In the genomic region with DNA sequence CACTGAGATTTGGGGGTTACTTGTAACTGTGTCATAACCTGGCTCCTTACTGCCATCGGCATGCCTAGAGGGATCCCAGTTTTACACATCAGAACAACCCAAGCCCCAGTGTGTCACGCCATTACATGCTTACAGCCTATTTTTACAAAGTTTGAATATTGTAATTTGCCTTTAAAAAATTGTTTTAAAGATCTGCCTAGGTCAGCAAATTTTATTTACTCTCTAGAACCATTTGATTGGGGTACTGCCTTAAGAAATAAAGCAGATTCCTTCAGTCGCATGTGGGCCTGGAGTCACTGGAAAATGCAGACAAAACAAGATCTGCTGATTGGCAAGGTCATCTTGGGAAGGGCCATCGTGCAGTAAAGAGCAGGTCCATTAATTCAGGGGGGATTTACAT, we compare ENCODE assay signal across 19 cellular contexts.
A peak's percentile ranks its signal among the peaks of the same experiment; 100 is the strongest.
DNase-seq lines count a peak whose midpoint lies in the region; ATAC-seq, FAIRE-seq and TF ChIP-seq lines count a peak whose summit lies in the region.
"Had no signal": no experiment of that assay in that cellular context is flagged by ENCODE, and none has a peak within 500 bp of the region (broad histone marks: within the 10 kb centered on the region; RNA-seq: fewer than 3 reads in every experiment).

No MANE protein-coding gene starts in this region.

- H4K5ac ChIP-seq in IMR-90 (ENCODE audit: low read depth, low read length) = no peak overlapping the region
- H4K5ac ChIP-seq in H1 (ENCODE audit: insufficient read length, low read depth, low read length) = no peak overlapping the region

- H3K79me1 ChIP-seq in IMR-90 (ENCODE audit: low read depth in 1 of 2, low read length in 2 of 2) (no peaks in the 10 kb centered on the region), H1 (ENCODE audit: low read depth, low read length) (no peaks in the 10 kb centered on the region)

- no peak overlapping the region for H3K14ac ChIP-seq in IMR-90 (replicated peaks; ENCODE audit: low read depth, low read length)
- H3K14ac ChIP-seq in H1 (ENCODE audit: insufficient read length) = no peak overlapping the region

- H3K9ac ChIP-seq in IMR-90 (ENCODE audit: low read depth, low read length) (no peak overlapping the region), H1 (replicated peaks in 1 of 4; ENCODE audit: extremely low read depth in 1 of 4, low read depth in 3 of 4, low read length in 3 of 4) (no peak overlapping the region)
- H3K9ac ChIP-seq: BLaER1, GM23248 had no signal

- H2BK15ac ChIP-seq in IMR-90 (ENCODE audit: low read depth, low read length) (no peak overlapping the region), H1 (ENCODE audit: low read length) (no peak overlapping the region)

- no peak for TF ChIP-seq CTCF in IMR-90 (conservative IDR thresholded peaks at IDR 0.05; ENCODE audit: low read depth, low read length)
- TF ChIP-seq CTCF in H1 (IDR thresholded peaks at IDR 0.05; ENCODE audit: control extremely low read depth in 1 of 3, insufficient read depth in 1 of 3, low read depth in 1 of 3, low read length in 3 of 3) = no peak
- no peak for TF ChIP-seq CTCF in BE2C (IDR thresholded peaks at IDR 0.05; ENCODE audit: low read depth, low read length)

- H3K56ac ChIP-seq in IMR-90 (ENCODE audit: extremely low read depth, insufficient read depth, low read length) (no peak overlapping the region), H1 (replicated peaks; ENCODE audit: insufficient read length, low read depth, low read length) (no peak overlapping the region)

- WGBS in IMR-90 (ENCODE audit: extremely low coverage in 2 of 2, insufficient read length in 1 of 2), 2 experiments = no CpG with 5 or more reads among the region's 4 CpGs
- WGBS in H1 (ENCODE audit: extremely low coverage in 1 of 2, insufficient coverage in 1 of 2, insufficient read length in 1 of 2, insufficient replicate concordance in 2 of 2, low coverage in 1 of 2, low lambda C conversion rate in 2 of 2, missing lambda C conversion rate in 1 of 2), 2 experiments = 94% methylated on average over 4 of the region's 4 CpGs; no CpG with 5 or more reads in 1 of the 2 experiments

- no peak for FAIRE-seq in H1 (lab: Jason Lieb, UNC)
- FAIRE-seq: A204.1, GM12892, GM18507, H54 had no signal

- dilution Hi-C loops in IMR-90 (cut with HindIII; ENCODE audit: low sequenced_read_pairs, unreplicated experiment) = no loop called here

- no peaks in the 10 kb centered on the region for H3K79me2 ChIP-seq in H1 (ENCODE audit: control insufficient read depth in 1 of 2, insufficient read depth in 2 of 2, low read length in 2 of 2)

- TF ChIP-seq POLR2A in IMR-90 (IDR thresholded peaks at IDR 0.05; ENCODE audit: low read depth, low read length) (no peak), H1 (IDR thresholded peaks at IDR 0.05; ENCODE audit: control extremely low read depth in 1 of 2, low read depth in 2 of 2, low read length in 2 of 2) (no peak)

- H2BK12ac ChIP-seq in H1 (ENCODE audit: low read depth, low read length) = no peak overlapping the region

- H3K23me2 ChIP-seq in H1 (ENCODE audit: low read depth, low read length) = no peaks in the 10 kb centered on the region

- BruUV-seq in IMR-90 (replicated peaks; lab: Mats Ljungman, UMichigan) = no TSS peak

- H3K36me3 ChIP-seq in IMR-90 (ENCODE audit: control insufficient read depth, insufficient read depth, low read length) (no peaks in the 10 kb centered on the region), H1 (ENCODE audit: control insufficient read depth in 2 of 4, insufficient read depth in 4 of 4, low read length in 3 of 4) (no peaks in the 10 kb centered on the region), BE2C (no peaks in the 10 kb centered on the region)
- H3K36me3 ChIP-seq: BLaER1 had no signal

- no peak overlapping the region for H3K4me3 ChIP-seq in IMR-90 (ENCODE audit: insufficient read depth, low read depth, low read length)
- no peak overlapping the region for H3K4me3 ChIP-seq in H1 (ENCODE audit: extremely low read depth in 1 of 4, insufficient read depth in 2 of 4, low read depth in 3 of 4, low read length in 4 of 4)
- H3K4me3 ChIP-seq in BE2C (ENCODE audit: low read depth, low read length) = no peak overlapping the region
- H3K4me3 ChIP-seq: BLaER1, GM23248 had no signal

- no peak for TF ChIP-seq EP300 in H1 (IDR thresholded peaks at IDR 0.05; ENCODE audit: borderline replicate concordance in 1 of 2, low read depth in 2 of 2, low read length in 2 of 2)

- H3K23ac ChIP-seq in IMR-90 (ENCODE audit: low read depth, low read length) (no peak overlapping the region), H1 (ENCODE audit: insufficient read length) (no peak overlapping the region)

- H2AFZ ChIP-seq in IMR-90 (replicated peaks; ENCODE audit: low read length, poor library complexity) = no peak overlapping the region
- no peak overlapping the region for H2AFZ ChIP-seq in H1 (ENCODE audit: low read length)
- H2AFZ ChIP-seq: GM23248 had no signal

- H4K8ac ChIP-seq in IMR-90 (ENCODE audit: low read depth in 2 of 2, low read length in 2 of 2) = no peak overlapping the region
- no peak overlapping the region for H4K8ac ChIP-seq in H1 (ENCODE audit: extremely low read depth, insufficient read depth, low read length)

- no peak overlapping the region for H2BK5ac ChIP-seq in IMR-90 (ENCODE audit: low read depth, low read length, poor library complexity, severe bottlenecking)
- no peak overlapping the region for H2BK5ac ChIP-seq in H1 (ENCODE audit: low read depth, low read length)

- H3K4ac ChIP-seq in IMR-90 (ENCODE audit: low read depth, low read length) = no peak overlapping the region
- no peak overlapping the region for H3K4ac ChIP-seq in H1 (replicated peaks; ENCODE audit: insufficient read length, low read depth, low read length)

- no peak overlapping the region for H3K27ac ChIP-seq in IMR-90 (ENCODE audit: insufficient read depth, low read length)
- H3K27ac ChIP-seq in H1 (ENCODE audit: low read depth, low read length) = no peak overlapping the region
- H3K27ac ChIP-seq: BLaER1, GM23248, HL-60 had no signal

- TF ChIP-seq RAD21 in IMR-90 (IDR thresholded peaks at IDR 0.05; ENCODE audit: low read length) (no peak), H1 (IDR thresholded peaks at IDR 0.05 in 1 of 2, conservative IDR thresholded peaks at IDR 0.05 in 1 of 2; ENCODE audit: low read depth in 2 of 2, low read length in 2 of 2) (no peak)

- H2AK5ac ChIP-seq in IMR-90 (ENCODE audit: low read depth, low read length) (no peak overlapping the region), H1 (ENCODE audit: low read depth, low read length) (no peak overlapping the region)

- H3K27me3 ChIP-seq in IMR-90 (ENCODE audit: control insufficient read depth, insufficient read depth, low read length) = no peaks in the 10 kb centered on the region
- no peaks in the 10 kb centered on the region for H3K27me3 ChIP-seq in H1 (replicated peaks in 1 of 4; ENCODE audit: control insufficient read depth in 3 of 4, extremely low read depth in 1 of 4, insufficient read depth in 3 of 4, low read length in 3 of 4)
- H3K27me3 ChIP-seq in BE2C = no peaks in the 10 kb centered on the region
- H3K27me3 ChIP-seq: BLaER1 had no signal

- no peak overlapping the region for H3K4me2 ChIP-seq in IMR-90 (ENCODE audit: low read depth, low read length)
- H3K4me2 ChIP-seq in H1 (ENCODE audit: insufficient read depth in 1 of 2, low read depth in 2 of 2, low read length in 2 of 2) = no peak overlapping the region
- H3K4me2 ChIP-seq: BLaER1 had no signal

- H4K20me1 ChIP-seq in IMR-90 (ENCODE audit: insufficient read depth, low read length) (no peaks in the 10 kb centered on the region), H1 (replicated peaks in 1 of 2; ENCODE audit: control insufficient read depth in 1 of 2, insufficient read depth in 2 of 2, low read length in 2 of 2) (no peaks in the 10 kb centered on the region)
- H4K20me1 ChIP-seq: BLaER1 had no signal

- H2AK9ac ChIP-seq in IMR-90 (replicated peaks; ENCODE audit: low read depth, low read length, poor library complexity) = no peak overlapping the region

- no peak overlapping the region for H2BK120ac ChIP-seq in IMR-90 (ENCODE audit: low read depth, low read length)
- no peak overlapping the region for H2BK120ac ChIP-seq in H1 (replicated peaks; ENCODE audit: low read depth, low read length)

- H2BK20ac ChIP-seq in IMR-90 (ENCODE audit: low read depth, low read length) (no peak overlapping the region), H1 (ENCODE audit: low read length) (no peak overlapping the region)

- CTCF ChIA-PET in IMR-90 (lab: Yijun Ruan, JAX) = no interaction called here
- CTCF ChIA-PET in H1 (lab: Charles Lee; ENCODE audit: partially characterized antibody) = interaction anchor here (1.2 kb wide), 1 partner anchor 113 kb away, joined by 3 read pairs; no protein-coding TSS in a partner anchor

- POLR2A ChIA-PET in IMR-90 (lab: Charles Lee; ENCODE audit: unreplicated experiment) = no interaction called here
- POLR2A ChIA-PET in H1 (lab: Charles Lee; ENCODE audit: partially characterized antibody) = no interaction called here

- no peak overlapping the region for H3K18ac ChIP-seq in IMR-90 (ENCODE audit: low read depth, low read length)
- no peak overlapping the region for H3K18ac ChIP-seq in H1 (ENCODE audit: extremely low read depth, low read length)

- H4K91ac ChIP-seq in IMR-90 (ENCODE audit: insufficient read depth, low read depth, low read length) (no peak overlapping the region), H1 (replicated peaks; ENCODE audit: insufficient read length, low read length) (no peak overlapping the region)

- intact Hi-C loops in IMR-90 (cut with micrococcal nuclease) = no loop called here

- H3K9me1 ChIP-seq in IMR-90 (ENCODE audit: insufficient read depth, low read length) = no peaks in the 10 kb centered on the region

- in situ Hi-C loops in IMR-90 (cut with MboI; ENCODE audit: low sequenced_read_pairs) = no loop called here

- DNase-seq in IMR-90 (no peak), NCI-H82 treated with DMSO at 0.1 percent for 48 hours (lab: John Stamatoyannopoulos, UW; ENCODE audit: unreplicated experiment) (peak; percentile 90), H1 (ENCODE audit: low read depth in 1 of 2, low spot score in 2 of 2) (no peak), BE2C (no peak)
- no peak for DNase-seq in stimulated activated CD4-positive, alpha-beta T cell treated with anti-CD3 and anti-CD28 coated beads, Interleukin-4, amount 100 ng/mL, for 1 hour
- DNase-seq: AML-193; CD4-positive, alpha-beta memory T cell; DMS153; DMS79; GDM1; GM23248; HCEC 1CT had no signal

- H3K4me1 ChIP-seq in IMR-90 (ENCODE audit: control insufficient read depth, insufficient read depth, low read length) = no peaks in the 10 kb centered on the region
- peaks cover 0 to 3% (median 0%) of the 10 kb centered on the region in 4 experiments; a peak in 1 of 7 replicates for H3K4me1 ChIP-seq in H1 (replicated peaks in 1 of 4; ENCODE audit: control insufficient read depth in 3 of 4, insufficient read depth in 4 of 4, low read length in 3 of 4)
- no peaks in the 10 kb centered on the region for H3K4me1 ChIP-seq in BE2C
- H3K4me1 ChIP-seq: BLaER1 had no signal

- H3K9me3 ChIP-seq in IMR-90 (ENCODE audit: control insufficient read depth, insufficient read depth, low read length) (peaks cover 12% of the 10 kb centered on the region), H1 (ENCODE audit: insufficient read depth in 2 of 2, low read depth in 1 of 2, low read length in 1 of 2) (no peaks in the 10 kb centered on the region), BE2C (no peaks in the 10 kb centered on the region; the same call in 1 of the 2 replicates)
- H3K9me3 ChIP-seq: BLaER1 had no signal

- no peak for ATAC-seq in IMR-90 (ENCODE audit: low read depth)
- no peak for ATAC-seq in HG03175 (IDR thresholded peaks at IDR 0.05; ENCODE audit: unreplicated experiment)

TF ChIP-seq in H1, 55 proteins besides CTCF, POLR2A, EP300 and RAD21 (continues in another document):
- TF ChIP-seq TCF12 (IDR thresholded peaks at IDR 0.05; ENCODE audit: low read depth, low read length) = no peak
